Comparison of ENCODE assay signal across 9 cellular contexts in the genomic region with DNA sequence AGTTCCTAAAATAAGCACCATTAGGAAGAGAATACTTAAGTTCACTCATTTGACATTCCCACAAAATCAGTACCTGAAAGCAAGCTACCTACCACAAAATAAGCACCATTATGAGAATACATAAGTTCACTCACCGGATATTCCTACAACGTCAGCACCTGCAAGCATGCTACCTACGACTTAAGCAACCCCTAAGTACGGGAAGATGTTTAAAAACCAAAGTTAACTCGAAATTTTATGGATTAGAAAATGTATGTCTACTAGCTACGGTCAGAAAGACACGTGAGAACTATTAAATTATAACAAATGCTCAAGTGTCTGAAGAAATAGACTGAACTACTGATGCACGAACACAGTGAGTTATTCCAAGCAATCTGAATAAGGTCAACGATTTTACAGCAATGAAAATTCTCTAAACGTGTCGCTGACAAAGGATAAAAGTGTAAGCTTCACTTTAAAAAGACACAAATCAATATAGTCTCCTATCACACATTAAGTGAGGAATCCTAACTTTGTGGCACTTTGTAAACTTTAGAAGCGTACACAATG. TPM values are rescaled to one million over a fixed set of nuclear protein-coding genes. Genes with fewer than 3 reads are reported as not detected.
DNase-seq lines count a peak whose midpoint lies in the region; ATAC-seq and TF ChIP-seq lines count a peak whose summit lies in the region.
"Had no signal": no experiment of that assay in that cellular context is flagged by ENCODE, and none has a peak within 500 bp of the region (broad histone marks: within the 10 kb centered on the region; RNA-seq: fewer than 3 reads in every experiment).

No MANE protein-coding gene starts in this region.

- H3K27me3 ChIP-seq in MG63 (no peaks in the 10 kb centered on the region), dorsolateral prefrontal cortex (no peaks in the 10 kb centered on the region)

- ATAC-seq in omental fat pad (ENCODE audit: low FRiP score) (no peak), HG02588 (IDR thresholded peaks at IDR 0.05; ENCODE audit: unreplicated experiment) (no peak)

- H3K4me3 Mint-ChIP-seq in nephron = peak overlapping the region; percentile 94 to 98 (median 98)

- peak overlapping the region; percentile 86 to 96 (median 94) for H3K27ac Mint-ChIP-seq in nephron

- H3K9me3 ChIP-seq in MG63 = no peaks in the 10 kb centered on the region

- no peaks in the 10 kb centered on the region for H3K36me3 Mint-ChIP-seq in nephron (ENCODE audit: low read depth)

- intact Hi-C loops in dorsolateral prefrontal cortex (cut with DNase I) = loop anchor here (2.0 to 10.0 kb wide), 2 partner anchors 63 to 119 kb away; partner anchors contain the start of genes RSL1D1 (in 2 of the 2) and ZC3H7A (in 1 of the 2)

- no peaks in the 10 kb centered on the region for H3K9me3 Mint-ChIP-seq in nephron

- peaks cover 38% of the 10 kb centered on the region for H3K4me1 Mint-ChIP-seq in nephron

- peak overlapping the region; percentile 79 for H3K4me3 ChIP-seq in MG63
- peak overlapping the region; percentile 52 to 97 (median 83) for H3K4me3 ChIP-seq in dorsolateral prefrontal cortex

- no peak for TF ChIP-seq CTCF in C4-2B (conservative IDR thresholded peaks at IDR 0.05)
- TF ChIP-seq CTCF in dorsolateral prefrontal cortex (IDR thresholded peaks at IDR 0.05 in 54 of 56, conservative IDR thresholded peaks at IDR 0.05 in 2 of 56; ENCODE audit: low read depth in 1 of 56, partially characterized antibody in 56 of 56) = no peak
- no peak for TF ChIP-seq CTCF in nephron (IDR thresholded peaks at IDR 0.05; ENCODE audit: unreplicated experiment in 3 of 3)
- no peak for TF ChIP-seq CTCF in omental fat pad (IDR thresholded peaks at IDR 0.05)

- peaks cover 42% of the 10 kb centered on the region for H3K36me3 ChIP-seq in MG63

- DNase-seq in MG63 (no peak), dorsolateral prefrontal cortex (no peak), omental fat pad (ENCODE audit: low spot score) (no peak), SIG-M5 (lab: John Stamatoyannopoulos, UW) (no peak), globus pallidus (ENCODE audit: low spot score) (no peak)

- H3K27ac ChIP-seq in C4-2B (peak overlapping the region; percentile 93), dorsolateral prefrontal cortex (peak overlapping the region in 22 of 59 donors; percentile 1 to 97 (median 74))

- H3K27me3 Mint-ChIP-seq in nephron (ENCODE audit: low read depth) = no peaks in the 10 kb centered on the region

RNA-seq across cellular contexts. Expression of gene GSPT1, which starts 1.5 kb away (rescaled TPM):
- total RNA-seq in MG63 (2014; rRNA removed; shearing (Covaris generic); ENCODE audit: low replicate concordance) = 32.3 and 64.9 TPM in 2 replicates
- total RNA-seq in dorsolateral prefrontal cortex (100 to 1,000 TPM in 1 of 120 experiments, 10 to 100 TPM in 119; 60.6 to 112 (median 78.0) TPM), omental fat pad (100 to 1,000 TPM in 1 of 4 donors, 10 to 100 TPM in 3; 61.8 to 178 (median 90.0) TPM)

RNA-seq across cellular contexts. Expression of gene NPIPB2, which starts 27.6 kb away (rescaled TPM):
- total RNA-seq in MG63 (2014; rRNA removed; shearing (Covaris generic); ENCODE audit: low replicate concordance) = not detected in 2 replicates
- total RNA-seq in dorsolateral prefrontal cortex = 10 to 100 TPM in 119 of 120 experiments, 1 to 10 TPM in 1; 7.7 to 62.0 (median 23.6) TPM
- total RNA-seq in omental fat pad = 10 to 100 TPM in 1 of 4 donors, 1 to 10 TPM in 3; 5.5 to 11.5 (median 8.2) TPM

RNA-seq across cellular contexts. Expression of gene TNFRSF17, which starts 50.7 kb away (rescaled TPM):
- not detected in 2 replicates for total RNA-seq in MG63 (2014; rRNA removed; shearing (Covaris generic); ENCODE audit: low replicate concordance)
- total RNA-seq in dorsolateral prefrontal cortex = not detected
- total RNA-seq in omental fat pad = 1 to 10 TPM in 1 of 4 donors, not detected in 3; 1.2 TPM
- total RNA-seq: H4 had no signal
